ENCODE assay signal across 9 cellular contexts in the genomic region with DNA sequence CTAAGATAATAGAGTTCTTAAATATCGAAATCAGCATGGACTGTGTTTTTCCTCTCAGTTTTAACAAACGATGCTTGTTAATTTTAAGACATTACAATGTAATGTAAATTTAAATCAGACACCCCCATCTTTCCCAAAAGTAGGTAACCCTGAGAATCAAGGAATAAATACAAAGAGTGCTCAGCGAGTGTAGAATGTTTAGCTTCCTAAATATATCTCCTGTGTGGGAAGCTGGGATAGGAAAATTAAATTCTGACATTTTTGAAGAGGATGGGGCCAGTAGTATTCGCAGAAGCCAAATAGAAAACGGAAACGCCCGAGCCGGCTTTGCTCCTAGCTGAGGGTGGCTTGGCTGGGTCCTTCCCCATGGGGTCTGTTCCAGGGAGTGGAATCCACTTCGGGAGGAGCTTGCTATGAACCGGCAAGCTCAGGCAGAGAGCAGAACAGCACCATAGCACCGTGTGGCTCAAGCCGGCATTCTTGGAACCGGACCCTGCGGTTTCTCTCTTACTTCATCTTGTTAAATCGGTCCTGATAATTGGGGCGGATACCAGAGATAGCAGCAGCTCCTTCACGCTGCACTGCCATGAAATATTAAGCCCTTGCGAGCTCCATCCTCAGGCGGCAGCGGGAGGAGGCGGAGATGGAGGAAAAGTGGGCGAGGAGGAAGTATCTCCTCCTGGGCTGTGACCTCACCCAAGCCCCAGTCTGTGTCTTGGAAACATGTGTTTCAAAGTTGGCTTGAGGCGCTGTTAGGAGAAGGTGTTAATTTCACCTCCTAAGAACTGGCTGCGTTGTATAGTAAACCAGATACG. TPM values are rescaled to one million over a fixed set of nuclear protein-coding genes. Genes with fewer than 3 reads are reported as not detected.
DNase-seq lines count a peak whose midpoint lies in the region; ATAC-seq and TF ChIP-seq lines count a peak whose summit lies in the region.
"Had no signal": no experiment of that assay in that cellular context is flagged by ENCODE, and none has a peak within 500 bp of the region (broad histone marks: within the 10 kb centered on the region; RNA-seq: fewer than 3 reads in every experiment).

No MANE protein-coding gene starts in this region.

- no peak for ATAC-seq in stimulated activated naive CD8-positive, alpha-beta T cell treated with anti-CD3 and anti-CD28 coated beads, Interleukin-15, amount 100 ng/mL, for 72 hours
- ATAC-seq in stimulated activated naive CD8-positive, alpha-beta T cell treated with anti-CD3 and anti-CD28 coated beads, Interleukin-15, Interleukin-2, amounts not matched to agents 100 U/mL and 50 U/mL, for 24 hours = no peak
- peak in 1 of 3 donors; percentile 57 for ATAC-seq in natural killer cell
- ATAC-seq in HG02840 (IDR thresholded peaks at IDR 0.05; ENCODE audit: low FRiP score, unreplicated experiment) = no peak

- peak overlapping the region; percentile 9 to 15 for H3K4me3 Mint-ChIP-seq in stimulated activated naive CD8-positive, alpha-beta T cell treated with anti-CD3 and anti-CD28 coated beads, Interleukin-15, amount 100 ng/mL, for 72 hours
- peak overlapping the region; percentile 31 for H3K4me3 Mint-ChIP-seq in natural killer cell
- H3K4me3 Mint-ChIP-seq: central memory CD8-positive, alpha-beta T cell had no signal

- H3K9me3 Mint-ChIP-seq in stimulated activated naive CD8-positive, alpha-beta T cell treated with anti-CD3 and anti-CD28 coated beads, Interleukin-15, amount 100 ng/mL, for 72 hours = no peaks in the 10 kb centered on the region
- no peaks in the 10 kb centered on the region for H3K9me3 Mint-ChIP-seq in natural killer cell
- H3K9me3 Mint-ChIP-seq: central memory CD8-positive, alpha-beta T cell had no signal

- H3K27ac Mint-ChIP-seq in stimulated activated naive CD8-positive, alpha-beta T cell treated with anti-CD3 and anti-CD28 coated beads, Interleukin-15, amount 100 ng/mL, for 72 hours = peak overlapping the region in 1 of 2 donors; percentile 52
- no peak overlapping the region for H3K27ac Mint-ChIP-seq in natural killer cell

- DNase-seq in stimulated activated naive CD8-positive, alpha-beta T cell treated with anti-CD3 and anti-CD28 coated beads, Interleukin-15, amount 100 ng/mL, for 72 hours = no peak
- DNase-seq in stimulated activated naive CD8-positive, alpha-beta T cell treated with anti-CD3 and anti-CD28 coated beads, Interleukin-15, Interleukin-2, amounts not matched to agents 100 U/mL and 50 U/mL, for 24 hours = no peak
- DNase-seq in fibroblast of peridontal ligament (ENCODE audit: extremely low read depth) (peak; percentile 83), natural killer cell (no peak), NCI-H1092 treated with DMSO at 0.1 percent for 48 hours (lab: John Stamatoyannopoulos, UW) (no peak), cerebellar nuclear complex (lab: John Stamatoyannopoulos, UW) (no peak), SIG-M5 (lab: John Stamatoyannopoulos, UW) (no peak)

- peaks cover 8% of the 10 kb centered on the region for H3K27me3 Mint-ChIP-seq in stimulated activated naive CD8-positive, alpha-beta T cell treated with anti-CD3 and anti-CD28 coated beads, Interleukin-15, amount 100 ng/mL, for 72 hours
- H3K27me3 Mint-ChIP-seq in natural killer cell (ENCODE audit: low read depth in 2 of 2) = peaks cover 0 to 6% of the 10 kb centered on the region in 2 donors
- H3K27me3 Mint-ChIP-seq: central memory CD8-positive, alpha-beta T cell had no signal

- no peaks in the 10 kb centered on the region for H3K4me1 Mint-ChIP-seq in stimulated activated naive CD8-positive, alpha-beta T cell treated with anti-CD3 and anti-CD28 coated beads, Interleukin-15, amount 100 ng/mL, for 72 hours
- H3K4me1 Mint-ChIP-seq in natural killer cell = peaks cover 0 to 5% of the 10 kb centered on the region in 2 donors
- H3K4me1 Mint-ChIP-seq: central memory CD8-positive, alpha-beta T cell had no signal

- TF ChIP-seq CTCF in natural killer cell (IDR thresholded peaks at IDR 0.05) = no peak

- no peaks in the 10 kb centered on the region for H3K36me3 Mint-ChIP-seq in natural killer cell

- intact Hi-C loops in natural killer cell (cut with micrococcal nuclease) = no loop called here

RNA-seq across cellular contexts. Expression of gene MAP3K7CL, which starts 24.9 kb away (rescaled TPM):
- total RNA-seq in natural killer cell = 10 to 100 TPM in 2 of 3 donors, 1 to 10 TPM in 1; 7.0 to 16.3 (median 11.5) TPM
